ENCODE assay signal across 2 cellular contexts in the genomic region with DNA sequence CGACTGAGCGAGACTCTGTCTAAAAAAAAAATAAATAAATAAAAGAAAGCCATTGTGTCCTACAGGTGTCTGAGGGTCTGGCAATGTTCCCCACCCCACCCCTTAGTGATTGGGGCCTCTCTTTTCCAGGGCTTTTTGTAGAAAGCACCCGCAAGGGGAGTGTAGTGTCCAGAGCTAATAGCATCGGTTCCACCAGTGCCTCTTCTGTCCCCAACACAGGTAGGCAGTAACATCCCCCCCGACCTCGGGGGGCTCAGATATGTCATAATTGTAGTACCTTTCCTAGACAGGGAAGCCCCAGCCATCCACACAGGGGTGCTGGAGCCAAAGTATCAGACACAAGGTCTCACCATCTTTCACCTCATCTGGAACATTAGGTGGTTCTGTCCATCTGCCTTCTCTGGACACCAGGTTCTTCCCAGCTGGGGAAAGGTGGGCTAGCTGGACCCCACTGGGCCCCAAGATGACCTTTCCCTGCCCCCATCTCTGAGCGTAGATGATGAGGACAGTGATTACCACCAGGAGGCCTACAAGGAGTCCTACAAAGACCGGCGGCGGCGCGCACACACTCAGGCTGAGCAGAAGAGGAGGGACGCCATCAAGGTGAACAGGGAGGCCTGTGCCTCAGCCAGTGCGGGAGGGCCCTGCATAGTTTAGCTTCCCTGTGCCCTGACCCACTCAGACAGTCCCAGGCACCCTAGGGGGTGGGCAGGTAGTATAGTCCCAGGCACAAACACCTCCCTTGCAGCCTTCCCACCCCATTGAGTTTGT.
TF ChIP-seq lines count a peak whose summit lies in the region.

No MANE protein-coding gene starts in this region.

TF ChIP-seq in HEK293, 187 proteins besides CTCF, POLR2A, EP300 and RAD21:
- TF ChIP-seq GLIS2 (tag by site-specific recombination; IDR thresholded peaks at IDR 0.05): peak; percentile 18; the same call in 1 of the 2 replicates
- TF ChIP-seq HOXD13 (CRISPR knock-in tag; IDR thresholded peaks at IDR 0.05; ENCODE audit: borderline replicate concordance): no peak
- TF ChIP-seq ZNF148 (tag by site-specific recombination; IDR thresholded peaks at IDR 0.05; ENCODE audit: borderline replicate concordance): no peak
- 0 out of 2 replicates have a peak, but pooled peaks have one; percentile 26 for TF ChIP-seq SCRT2 (tag by site-specific recombination; IDR thresholded peaks at IDR 0.05)

TF ChIP-seq in K562, 482 proteins besides CTCF, POLR2A, EP300 and RAD21:
- TF ChIP-seq MEIS2 (IDR thresholded peaks at IDR 0.05; ENCODE audit: partially characterized antibody) (no peak), XRCC4 (IDR thresholded peaks at IDR 0.05; ENCODE audit: extremely low read depth, insufficient read depth, insufficient read length) (no peak), RBFOX2 (IDR thresholded peaks at IDR 0.05; ENCODE audit: low read depth, low read length) (peak; percentile 25; the same call in 1 of the 2 replicates), TAF15 (IDR thresholded peaks at IDR 0.05; ENCODE audit: low read depth, low read length) (no peak), ZBTB7A (IDR thresholded peaks at IDR 0.05; ENCODE audit: borderline replicate concordance, control insufficient read depth, low read depth, low read length) (peak; percentile 38; the same call in 1 of the 2 replicates), PURB (CRISPR knock-in tag; IDR thresholded peaks at IDR 0.05; ENCODE audit: low read depth) (no peak), CREBBP (IDR thresholded peaks at IDR 0.05; ENCODE audit: low read depth, low read length) (no peak), ZNF146 (CRISPR knock-in tag; IDR thresholded peaks at IDR 0.05; ENCODE audit: unreplicated experiment) (peak; percentile 10)
